ENCODE assay signal across 1 cellular context in genomic region chrX:42754129-42754528, GRCh38.
TF ChIP-seq lines count a peak whose summit lies in the region.

No MANE protein-coding gene starts in this region.

TF ChIP-seq in GM23338, 12 proteins besides CTCF, POLR2A, EP300 and RAD21 (continued from another document):
- TF ChIP-seq ZNF462 (CRISPR knock-in tag; IDR thresholded peaks at IDR 0.05) (no peak), STAT1 (IDR thresholded peaks at IDR 0.05; ENCODE audit: unreplicated experiment) (no peak), EZH2 (IDR thresholded peaks at IDR 0.05; ENCODE audit: low read depth, unreplicated experiment) (no peak), EZH2phosphoT487 (IDR thresholded peaks at IDR 0.05; ENCODE audit: unreplicated experiment) (no peak)
